Comparison of ENCODE assay signal across 15 cellular contexts in genomic region chr7:149414171-149414570, GRCh38.
"Had no signal": no experiment of that assay in that cellular context is flagged by ENCODE, and none has a peak within 500 bp of the region (broad histone marks: within the 10 kb centered on the region; RNA-seq: fewer than 3 reads in every experiment).

No MANE protein-coding gene starts in this region.

- DNase-seq: activated CD4-positive, alpha-beta T cell treated with anti-CD3 and anti-CD28 coated beads, Interleukin-2, amount 50 U/mL, for 1 hour; activated effector memory CD4-positive, alpha-beta T cell treated with Interleukin-2 at 50 U/mL for 16 hours; amniotic stem cell; body of pancreas; cortex of kidney; effector memory CD8-positive, alpha-beta T cell; immature natural killer cell; left colon; mucosa of descending colon had no signal

- H3K27ac Mint-ChIP-seq: activated naive CD4-positive, alpha-beta T cell treated with anti-CD3 and anti-CD28 coated beads, Interleukin-2, amount 50 U/mL, for 24 hours; stimulated activated naive CD8-positive, alpha-beta T cell treated with anti-CD3 and anti-CD28 coated beads, Interleukin-15, amount 100 ng/mL, for 72 hours; T-helper 1 cell treated with Interleukin-12 subunit alpha and Interleukin-12 subunit beta and Interleukin-4 antibody, amounts not matched to agents 30 μg/mL and 1 μg/mL, for 36 hours had no signal

- H3K27me3 ChIP-seq: body of pancreas, testis had no signal

- ATAC-seq: body of pancreas, left colon had no signal

- H3K4me1 ChIP-seq: testis had no signal

- H3K27ac ChIP-seq: body of pancreas, testis had no signal

- H3K4me1 Mint-ChIP-seq: central memory CD8-positive, alpha-beta T cell; immature natural killer cell had no signal

- H3K36me3 Mint-ChIP-seq: immature natural killer cell; naive thymus-derived CD8-positive, alpha-beta T cell had no signal

- H3K9me3 Mint-ChIP-seq: activated naive CD4-positive, alpha-beta T cell treated with anti-CD3 and anti-CD28 coated beads, Interleukin-2, amount 50 U/mL, for 24 hours; central memory CD8-positive, alpha-beta T cell; immature natural killer cell; stimulated activated naive CD8-positive, alpha-beta T cell treated with anti-CD3 and anti-CD28 coated beads, Interleukin-15, amount 100 ng/mL, for 72 hours; T-helper 1 cell treated with Interleukin-12 subunit alpha and Interleukin-12 subunit beta and Interleukin-4 antibody, amounts not matched to agents 30 μg/mL and 1 μg/mL, for 36 hours had no signal

- H3K9me3 ChIP-seq: body of pancreas, mucosa of descending colon, testis had no signal

- H3K4me3 Mint-ChIP-seq: activated naive CD4-positive, alpha-beta T cell treated with anti-CD3 and anti-CD28 coated beads, Interleukin-2, amount 50 U/mL, for 24 hours; central memory CD8-positive, alpha-beta T cell had no signal

- H3K4me3 ChIP-seq: body of pancreas, mucosa of descending colon had no signal
